ENCODE assay signal across 10 cellular contexts in genomic region chr1:158002022-158002629, GRCh38. TPM values are rescaled to one million over a fixed set of nuclear protein-coding genes. Genes with fewer than 3 reads are reported as not detected.
DNase-seq lines count a peak whose midpoint lies in the region; ATAC-seq and TF ChIP-seq lines count a peak whose summit lies in the region.
"Had no signal": no experiment of that assay in that cellular context is flagged by ENCODE, and none has a peak within 500 bp of the region (broad histone marks: within the 10 kb centered on the region; RNA-seq: fewer than 3 reads in every experiment).

No MANE protein-coding gene starts in this region.

- intact Hi-C loops in left lung (cut with DNase I) (no loop called here), transverse colon (cut with DNase I; ENCODE audit: low total_unique reads) (no loop called here)

- no peak overlapping the region for H3K4me3 ChIP-seq in ectodermal cell (ENCODE audit: insufficient read depth, low read depth, low read length)
- H3K4me3 ChIP-seq in left lung = no peak overlapping the region
- no peak overlapping the region for H3K4me3 ChIP-seq in transverse colon

- H3K9me3 ChIP-seq in ectodermal cell (ENCODE audit: control insufficient read depth, low read length) = no peaks in the 10 kb centered on the region
- H3K9me3 ChIP-seq in left lung = no peaks in the 10 kb centered on the region
- H3K9me3 ChIP-seq in transverse colon = no peaks in the 10 kb centered on the region

- H3K4me1 ChIP-seq in ectodermal cell (ENCODE audit: control insufficient read depth, insufficient read depth, low read length) (peaks cover 74% of the 10 kb centered on the region), left lung (peaks cover 9 to 18% of the 10 kb centered on the region in 2 donors), transverse colon (peaks cover 14 to 53% (median 23%) of the 10 kb centered on the region in 4 donors)

- TF ChIP-seq CTCF in left lung (IDR thresholded peaks at IDR 0.05) (no peak), transverse colon (IDR thresholded peaks at IDR 0.05) (no peak)

- ATAC-seq in left lung = peak; percentile 17
- ATAC-seq in HG03175 (IDR thresholded peaks at IDR 0.05; ENCODE audit: unreplicated experiment) = no peak
- ATAC-seq in HG02884 (IDR thresholded peaks at IDR 0.05; ENCODE audit: unreplicated experiment) = no peak
- ATAC-seq: HepG2 had no signal

- H3K36me3 ChIP-seq in ectodermal cell (ENCODE audit: control insufficient read depth, insufficient read depth, low read length) = no peaks in the 10 kb centered on the region
- H3K36me3 ChIP-seq in left lung = no peaks in the 10 kb centered on the region
- H3K36me3 ChIP-seq in transverse colon = no peaks in the 10 kb centered on the region

- TF ChIP-seq POLR2A in transverse colon (IDR thresholded peaks at IDR 0.05) (no peak), erythroblast (IDR thresholded peaks at IDR 0.05; ENCODE audit: low read length) (no peak)

- DNase-seq in NCI-H226 (peak; percentile 77), left lung (no peak), transverse colon (no peak), erythroblast (lab: John Stamatoyannopoulos, UW) (no peak)
- DNase-seq in stimulated activated CD4-positive, alpha-beta T cell treated with anti-CD3 and anti-CD28 coated beads, Interleukin-15, amount 100 ng/mL, for 24 hours = no peak
- DNase-seq: NCI-H2227 treated with DMSO at 0.1 percent for 48 hours had no signal

- WGBS in ectodermal cell, 2 experiments = 81 to 88% methylated on average over 4 of the region's 4 CpGs
- 60 to 67% methylated on average over 1 to 4 of the region's 4 CpGs for WGBS in transverse colon (ENCODE audit: low coverage in 1 of 2), 2 donors

- in situ Hi-C loops in transverse colon (cut with MboI; ENCODE audit: low pct_ligation_motif_present in 1 of 4, low pct_unique_long_range_greater_than_20kb in 1 of 4, low sequenced_read_pairs in 3 of 4) = no loop called here

- no peak for TF ChIP-seq EP300 in transverse colon (IDR thresholded peaks at IDR 0.05; ENCODE audit: low read depth)

- no peaks in the 10 kb centered on the region for H3K27me3 ChIP-seq in ectodermal cell (ENCODE audit: control insufficient read depth, insufficient read depth, low read length, poor library complexity, severe bottlenecking)
- no peaks in the 10 kb centered on the region for H3K27me3 ChIP-seq in left lung
- H3K27me3 ChIP-seq in transverse colon = no peaks in the 10 kb centered on the region

- H3K27ac ChIP-seq in ectodermal cell (ENCODE audit: insufficient read depth, low read depth, low read length, poor library complexity, severe bottlenecking) (peak overlapping the region; percentile 96), left lung (peak overlapping the region in 1 of 2 donors; percentile 48), transverse colon (peak overlapping the region; percentile 54 to 90 (median 60))

RNA-seq across cellular contexts. Expression of gene KIRREL1, which starts 8.7 kb away (rescaled TPM):
- 65.0 TPM for polyA plus RNA-seq in ectodermal cell (2013, experiment 1 of 4)
- 86.9 TPM for polyA plus RNA-seq in ectodermal cell (2013, experiment 2 of 4)
- polyA plus RNA-seq in ectodermal cell (2013, experiment 3 of 4) = 52.1 TPM
- polyA plus RNA-seq in ectodermal cell (2013, experiment 4 of 4) = 60.9 TPM
- total RNA-seq in left lung = 10 to 100 TPM; 54.2 to 56.7 TPM
- total RNA-seq in transverse colon = 10 to 100 TPM in 2 of 4 donors, 1 to 10 TPM in 2; 8.2 to 18.3 (median 12.6) TPM
